ENCODE assay signal across 21 cellular contexts in the genomic region with DNA sequence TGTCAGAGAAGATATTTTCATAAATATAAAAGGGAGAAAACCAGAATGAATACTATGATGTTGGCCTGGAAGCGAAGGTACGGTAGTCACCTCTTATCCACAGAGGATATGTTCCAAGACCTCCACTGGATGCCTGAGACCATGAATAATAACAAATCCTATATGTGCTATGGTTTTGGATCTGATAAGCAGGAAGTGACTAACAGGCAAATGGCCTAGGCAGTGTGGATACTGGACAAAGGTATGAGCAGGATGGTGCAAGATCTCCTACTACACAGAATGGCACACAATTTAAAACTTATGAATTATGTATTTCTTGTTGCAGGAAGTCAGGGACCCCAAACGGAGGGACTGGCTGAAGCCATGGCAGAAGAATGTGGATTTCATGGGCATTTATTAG. TPM values are rescaled to one million over a fixed set of nuclear protein-coding genes. Genes with fewer than 3 reads are reported as not detected.
DNase-seq lines count a peak whose midpoint lies in the region; TF ChIP-seq lines count a peak whose summit lies in the region.
"Had no signal": no experiment of that assay in that cellular context is flagged by ENCODE, and none has a peak within 500 bp of the region (broad histone marks: within the 10 kb centered on the region; RNA-seq: fewer than 3 reads in every experiment).

No MANE protein-coding gene starts in this region.

- no peaks in the 10 kb centered on the region for H3K27me3 ChIP-seq in MG63
- H3K27me3 ChIP-seq: suprapubic skin had no signal

- H3K36me3 ChIP-seq in MG63: no peaks in the 10 kb centered on the region
- H3K36me3 ChIP-seq: suprapubic skin had no signal

- H3K9me3 ChIP-seq in MG63: no peaks in the 10 kb centered on the region
- H3K9me3 ChIP-seq: suprapubic skin had no signal

- H3K4me3 ChIP-seq in MG63 (no peak overlapping the region), choroid plexus epithelial cell (ENCODE audit: low read depth, low read length) (no peak overlapping the region)
- H3K4me3 ChIP-seq: GM12878, suprapubic skin had no signal

- TF ChIP-seq CTCF in choroid plexus epithelial cell (conservative IDR thresholded peaks at IDR 0.05; ENCODE audit: low read depth, low read length): no peak

- peak; percentile 69 for DNase-seq in EH (ENCODE audit: low read depth)
- DNase-seq in MG63: peak; percentile 43
- DNase-seq in choroid plexus epithelial cell (ENCODE audit: low read depth): peak; percentile 83
- DNase-seq in lung microvascular endothelial cell (ENCODE audit: low read depth in 2 of 2): peak; percentile 57 to 66
- no peak for DNase-seq in NCI-H748 (lab: John Stamatoyannopoulos, UW; ENCODE audit: unreplicated experiment)
- no peak for DNase-seq in HPDE6-E6E7 (ENCODE audit: extremely low spot score)
- no peak for DNase-seq in activated CD4-positive, CD25-positive, alpha-beta regulatory T cell treated with anti-CD3 and anti-CD28 coated beads, Interleukin-2, amount 50 U/mL, for 72 hours
- no peak for DNase-seq in retina
- DNase-seq: activated CD8-positive, alpha-beta T cell treated with anti-CD3 and anti-CD28 coated beads for 36 hours; activated T-cell treated with anti-CD3 and anti-CD28 coated beads, Interleukin-2, amount 50 U/mL, for 72 hours; Calu3; GDM1; hypothalamus; MM.1S; NCI-H146; nephron progenitor cell; T-cell had no signal

RNA-seq across cellular contexts. Expression of a gene that starts 48.2 kb away (rescaled TPM):
- 8.1 and 11.8 TPM in 2 replicates for total RNA-seq in MG63 (2014; rRNA removed; shearing (Covaris generic); ENCODE audit: low replicate concordance)
- 0.65 and 3.2 TPM in 2 replicates for total RNA-seq in lung microvascular endothelial cell
- total RNA-seq: activated CD8-positive, alpha-beta T cell treated with anti-CD3 and anti-CD28 coated beads for 36 hours; activated naive CD4-positive, alpha-beta T cell treated with anti-CD3 and anti-CD28 coated beads, Interleukin-2, amount 50 U/mL, for 72 hours; HepG2 had no signal

Comparison
In these comparisons a context has a peak if more than half of its experiments do, and no peak if none do; other contexts are left out.
1. DNase-seq: peak in EH (single experiment), MG63 (single experiment), choroid plexus epithelial cell (single experiment) and lung microvascular endothelial cell (2 of 2); none in NCI-H748 (single experiment), HPDE6-E6E7 (single experiment), activated CD4-positive, CD25-positive, alpha-beta regulatory T cell treated with anti-CD3 and anti-CD28 coated beads, Interleukin-2, amount 50 U/mL, for 72 hours (single experiment) and retina (single experiment).